In genomic region chr1:234771642-234772344, GRCh38 we compare ENCODE assay signal across 1 cellular context.
TF ChIP-seq lines count a peak whose summit lies in the region.

No MANE protein-coding gene starts in this region.

TF ChIP-seq in K562, 482 proteins besides CTCF, POLR2A, EP300 and RAD21 (continued from another document):
- no peak for TF ChIP-seq MGA (IDR thresholded peaks at IDR 0.05)
- no peak for TF ChIP-seq U2AF1 (optimal IDR thresholded peaks at IDR 0.05; ENCODE audit: low read depth, low read length)
- no peak for TF ChIP-seq MBD1 (CRISPR knock-in tag; IDR thresholded peaks at IDR 0.05)
- TF ChIP-seq VEZF1 (CRISPR knock-in tag; IDR thresholded peaks at IDR 0.05) = 0 out of 2 replicates have a peak, but pooled peaks have one; percentile 4
- no peak for TF ChIP-seq TBL1XR1 (IDR thresholded peaks at IDR 0.05; ENCODE audit: low read length in 2 of 2)
- no peak for TF ChIP-seq ZNF165 (CRISPR knock-in tag; IDR thresholded peaks at IDR 0.05; ENCODE audit: borderline replicate concordance)
- no peak for TF ChIP-seq SNIP1 (IDR thresholded peaks at IDR 0.05; ENCODE audit: low read depth)
- no peak for TF ChIP-seq THAP7 (CRISPR knock-in tag; IDR thresholded peaks at IDR 0.05)
- no peak for TF ChIP-seq GTF2A2 (tag; IDR thresholded peaks at IDR 0.05)
- 0 out of 2 replicates have a peak, but pooled peaks have one; percentile 15 for TF ChIP-seq PYGO2 (tag; IDR thresholded peaks at IDR 0.05)
- no peak for TF ChIP-seq ZNF717 (CRISPR knock-in tag; IDR thresholded peaks at IDR 0.05)
